In the genomic region with DNA sequence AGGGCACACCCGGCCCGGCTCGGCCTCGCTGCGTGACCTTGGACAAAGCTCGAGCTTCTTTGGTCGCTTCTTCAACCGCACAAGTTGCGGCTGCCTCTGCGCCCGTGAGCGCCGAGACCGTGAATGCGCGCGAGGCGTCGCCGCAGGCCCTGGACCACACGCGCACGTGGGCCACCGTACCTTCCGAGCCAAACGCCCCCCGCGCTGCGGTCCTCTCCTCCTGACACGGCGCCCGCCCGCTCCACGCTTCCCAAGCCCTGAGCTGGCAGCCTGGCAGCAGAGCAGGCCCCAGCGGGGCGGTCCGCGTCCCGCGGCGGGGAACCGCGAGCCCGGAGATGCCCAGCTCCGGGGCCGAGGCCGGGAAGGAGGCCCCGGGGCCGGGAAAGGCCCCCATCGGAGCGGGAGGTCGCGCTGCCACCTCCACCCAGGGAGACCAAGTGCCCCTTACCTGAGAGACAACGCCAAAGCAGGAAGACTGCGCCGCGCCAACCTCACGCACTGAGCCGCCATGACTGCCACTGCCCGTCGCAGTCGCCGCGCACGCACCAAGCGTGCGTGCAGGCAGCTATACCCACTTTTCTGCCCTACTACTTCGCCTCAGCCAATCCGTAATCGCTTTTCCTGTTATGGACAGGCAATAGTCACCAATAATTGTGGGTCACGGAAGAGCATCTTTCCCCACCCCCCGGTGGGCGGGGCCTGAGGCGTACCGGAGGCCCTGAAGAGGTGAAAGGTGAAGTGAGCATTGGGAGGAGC, we compare ENCODE assay signal across 8 cellular contexts. TPM values are rescaled to one million over a fixed set of nuclear protein-coding genes. Genes with fewer than 3 reads are reported as not detected.
A peak's percentile ranks its signal among the peaks of the same experiment; 100 is the strongest.
DNase-seq lines count a peak whose midpoint lies in the region; ATAC-seq and TF ChIP-seq lines count a peak whose summit lies in the region.

Gene GRPEL1 (minus strand): TSS at position 542 of the 756 bp plus-strand sequence. CDS start 32 bp downstream, at position 510.

- WGBS in liver: under 1% methylated on average over 75 of the region's 75 CpGs

- DNase-seq in CD4-positive, CD25-positive, alpha-beta regulatory T cell: peak; percentile 99 to 100 (median 100)
- DNase-seq in NCI-H526 treated with DMSO at 0.1 percent for 48 hours (lab: John Stamatoyannopoulos, UW): peak; percentile 98
- peak; percentile 100 for DNase-seq in activated CD4-positive, alpha-beta T cell treated with anti-CD3 and anti-CD28 coated beads for 48 hours
- peak; percentile 100 for DNase-seq in stimulated activated CD4-positive, alpha-beta T cell treated with anti-CD3 and anti-CD28 coated beads, Interleukin-4, amount 100 ng/mL, for 24 hours

- no peak for TF ChIP-seq CTCF in liver (IDR thresholded peaks at IDR 0.05; ENCODE audit: low read depth, low read length, missing input control)

- peak within 1 kb of the TSS; percentile 84 for H3K27ac ChIP-seq in CD4-positive, CD25-positive, alpha-beta regulatory T cell (ENCODE audit: insufficient read depth, low read length, poor library complexity, severe bottlenecking)
- peak within 1 kb of the TSS; percentile 71 for H3K27ac ChIP-seq in duodenal mucosa (ENCODE audit: low read depth, low read length)
- H3K27ac ChIP-seq in liver (ENCODE audit: low read depth in 1 of 2, low read length in 2 of 2): peak within 1 kb of the TSS; percentile 84 to 91

- H3K9me3 ChIP-seq in CD4-positive, CD25-positive, alpha-beta regulatory T cell (ENCODE audit: control insufficient read depth in 2 of 2, low read length in 2 of 2): no peaks in the 10 kb centered on the region
- H3K9me3 ChIP-seq in duodenal mucosa (ENCODE audit: control insufficient read depth in 1 of 2, low read length in 2 of 2): no peaks in the 10 kb centered on the region
- H3K9me3 ChIP-seq in liver (ENCODE audit: control insufficient read depth in 4 of 4, low read length in 3 of 4): no peaks in the 10 kb centered on the region

- H3K4me1 ChIP-seq in CD4-positive, CD25-positive, alpha-beta regulatory T cell (ENCODE audit: control insufficient read depth, insufficient read depth, low read length, poor library complexity, severe bottlenecking): peaks cover 37% of the 10 kb centered on the region
- H3K4me1 ChIP-seq in duodenal mucosa (ENCODE audit: control insufficient read depth in 1 of 2, insufficient read depth in 2 of 2, low read length in 2 of 2) (peaks cover 19% of the 10 kb centered on the region in 2 donors), liver (ENCODE audit: control insufficient read depth in 4 of 4, insufficient read depth in 4 of 4, low read length in 3 of 4) (peaks cover 8 to 19% (median 15%) of the 10 kb centered on the region in 4 donors)

- peaks cover 6% of the 10 kb centered on the region for H3K27me3 Mint-ChIP-seq in CD4-positive, CD25-positive, alpha-beta regulatory T cell

- H3K9me3 Mint-ChIP-seq in CD4-positive, CD25-positive, alpha-beta regulatory T cell: no peaks in the 10 kb centered on the region

- H3K4me3 ChIP-seq in CD4-positive, CD25-positive, alpha-beta regulatory T cell (ENCODE audit: low read depth, low read length): peak within 1 kb of the TSS; percentile 87
- H3K4me3 ChIP-seq in duodenal mucosa (ENCODE audit: low read depth in 1 of 2, low read length in 2 of 2) (peak within 1 kb of the TSS; percentile 83 to 86), liver (ENCODE audit: low read depth in 1 of 3, low read length in 3 of 3) (peak within 1 kb of the TSS; percentile 75 to 96 (median 86))

- H3K36me3 Mint-ChIP-seq in CD4-positive, CD25-positive, alpha-beta regulatory T cell: peaks cover 5% of the 10 kb centered on the region

- H3K36me3 ChIP-seq in CD4-positive, CD25-positive, alpha-beta regulatory T cell (ENCODE audit: control insufficient read depth, insufficient read depth, low read length): peaks cover 19% of the 10 kb centered on the region
- peaks cover 6 to 24% of the 10 kb centered on the region in 2 donors for H3K36me3 ChIP-seq in duodenal mucosa (ENCODE audit: control insufficient read depth in 1 of 2, insufficient read depth in 2 of 2, low read length in 2 of 2)
- H3K36me3 ChIP-seq in liver (ENCODE audit: control insufficient read depth in 4 of 4, insufficient read depth in 3 of 4, low read depth in 1 of 4, low read length in 3 of 4): peaks cover 2 to 17% (median 12%) of the 10 kb centered on the region in 4 donors

- peak within 1 kb of the TSS; percentile 69 to 74 for H3K9ac ChIP-seq in duodenal mucosa (ENCODE audit: low read depth in 1 of 2, low read length in 2 of 2)
- H3K9ac ChIP-seq in liver (ENCODE audit: low read depth in 1 of 2, low read length in 2 of 2): peak within 1 kb of the TSS; percentile 76 to 86

- H3K4me3 Mint-ChIP-seq in CD4-positive, CD25-positive, alpha-beta regulatory T cell: peak within 1 kb of the TSS; percentile 94 to 97 (median 96)

- peaks cover 2% of the 10 kb centered on the region for H3K27me3 ChIP-seq in CD4-positive, CD25-positive, alpha-beta regulatory T cell (ENCODE audit: control insufficient read depth, insufficient read depth, low read length)
- H3K27me3 ChIP-seq in duodenal mucosa (ENCODE audit: control insufficient read depth in 1 of 2, insufficient read depth in 2 of 2, low read length in 2 of 2): no peaks in the 10 kb centered on the region
- H3K27me3 ChIP-seq in liver (ENCODE audit: control insufficient read depth in 4 of 4, insufficient read depth in 4 of 4, low read length in 3 of 4): no peaks in the 10 kb centered on the region

- peak; percentile 94 for ATAC-seq in CD4-positive, CD25-positive, alpha-beta regulatory T cell (ENCODE audit: low read depth in 2 of 2)
- ATAC-seq in GM19351 (IDR thresholded peaks at IDR 0.05; ENCODE audit: unreplicated experiment) (peak; percentile 87), HG03520 (IDR thresholded peaks at IDR 0.05; ENCODE audit: unreplicated experiment) (peak; percentile 89)

- H3K27ac Mint-ChIP-seq in CD4-positive, CD25-positive, alpha-beta regulatory T cell: peak within 1 kb of the TSS; percentile 95 to 97 (median 96)

- peak in 1 of 2 donors; percentile 32 for TF ChIP-seq RAD21 in liver (IDR thresholded peaks at IDR 0.05)

- H3K4me1 Mint-ChIP-seq in CD4-positive, CD25-positive, alpha-beta regulatory T cell: peaks cover 10 to 58% (median 40%) of the 10 kb centered on the region in 4 donors

TF ChIP-seq in liver, 16 proteins besides CTCF, POLR2A, EP300 and RAD21 (continues in another document):
- TF ChIP-seq, protein P1, sequence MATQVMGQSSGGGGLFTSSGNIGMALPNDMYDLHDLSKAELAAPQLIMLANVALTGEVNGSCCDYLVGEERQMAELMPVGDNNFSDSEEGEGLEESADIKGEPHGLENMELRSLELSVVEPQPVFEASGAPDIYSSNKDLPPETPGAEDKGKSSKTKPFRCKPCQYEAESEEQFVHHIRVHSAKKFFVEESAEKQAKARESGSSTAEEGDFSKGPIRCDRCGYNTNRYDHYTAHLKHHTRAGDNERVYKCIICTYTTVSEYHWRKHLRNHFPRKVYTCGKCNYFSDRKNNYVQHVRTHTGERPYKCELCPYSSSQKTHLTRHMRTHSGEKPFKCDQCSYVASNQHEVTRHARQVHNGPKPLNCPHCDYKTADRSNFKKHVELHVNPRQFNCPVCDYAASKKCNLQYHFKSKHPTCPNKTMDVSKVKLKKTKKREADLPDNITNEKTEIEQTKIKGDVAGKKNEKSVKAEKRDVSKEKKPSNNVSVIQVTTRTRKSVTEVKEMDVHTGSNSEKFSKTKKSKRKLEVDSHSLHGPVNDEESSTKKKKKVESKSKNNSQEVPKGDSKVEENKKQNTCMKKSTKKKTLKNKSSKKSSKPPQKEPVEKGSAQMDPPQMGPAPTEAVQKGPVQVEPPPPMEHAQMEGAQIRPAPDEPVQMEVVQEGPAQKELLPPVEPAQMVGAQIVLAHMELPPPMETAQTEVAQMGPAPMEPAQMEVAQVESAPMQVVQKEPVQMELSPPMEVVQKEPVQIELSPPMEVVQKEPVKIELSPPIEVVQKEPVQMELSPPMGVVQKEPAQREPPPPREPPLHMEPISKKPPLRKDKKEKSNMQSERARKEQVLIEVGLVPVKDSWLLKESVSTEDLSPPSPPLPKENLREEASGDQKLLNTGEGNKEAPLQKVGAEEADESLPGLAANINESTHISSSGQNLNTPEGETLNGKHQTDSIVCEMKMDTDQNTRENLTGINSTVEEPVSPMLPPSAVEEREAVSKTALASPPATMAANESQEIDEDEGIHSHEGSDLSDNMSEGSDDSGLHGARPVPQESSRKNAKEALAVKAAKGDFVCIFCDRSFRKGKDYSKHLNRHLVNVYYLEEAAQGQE (IDR thresholded peaks at IDR 0.05): peak; percentile 84
- no peak for TF ChIP-seq ATF3 (IDR thresholded peaks at IDR 0.05)
- peak; percentile 96 for TF ChIP-seq NR2F2 (IDR thresholded peaks at IDR 0.05)
- TF ChIP-seq GABPA (IDR thresholded peaks at IDR 0.05 in 1 of 2, conservative IDR thresholded peaks at IDR 0.05 in 1 of 2): peak in 1 of 2 donors; percentile 67
- peak; percentile 74 to 87 for TF ChIP-seq RXRA (IDR thresholded peaks at IDR 0.05)
- TF ChIP-seq, protein P2, sequence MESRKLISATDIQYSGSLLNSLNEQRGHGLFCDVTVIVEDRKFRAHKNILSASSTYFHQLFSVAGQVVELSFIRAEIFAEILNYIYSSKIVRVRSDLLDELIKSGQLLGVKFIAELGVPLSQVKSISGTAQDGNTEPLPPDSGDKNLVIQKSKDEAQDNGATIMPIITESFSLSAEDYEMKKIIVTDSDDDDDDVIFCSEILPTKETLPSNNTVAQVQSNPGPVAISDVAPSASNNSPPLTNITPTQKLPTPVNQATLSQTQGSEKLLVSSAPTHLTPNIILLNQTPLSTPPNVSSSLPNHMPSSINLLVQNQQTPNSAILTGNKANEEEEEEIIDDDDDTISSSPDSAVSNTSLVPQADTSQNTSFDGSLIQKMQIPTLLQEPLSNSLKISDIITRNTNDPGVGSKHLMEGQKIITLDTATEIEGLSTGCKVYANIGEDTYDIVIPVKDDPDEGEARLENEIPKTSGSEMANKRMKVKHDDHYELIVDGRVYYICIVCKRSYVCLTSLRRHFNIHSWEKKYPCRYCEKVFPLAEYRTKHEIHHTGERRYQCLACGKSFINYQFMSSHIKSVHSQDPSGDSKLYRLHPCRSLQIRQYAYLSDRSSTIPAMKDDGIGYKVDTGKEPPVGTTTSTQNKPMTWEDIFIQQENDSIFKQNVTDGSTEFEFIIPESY (IDR thresholded peaks at IDR 0.05): no peak
- TF ChIP-seq FOXA1 (IDR thresholded peaks at IDR 0.05): peak; percentile 53
- no peak for TF ChIP-seq EGR1 (IDR thresholded peaks at IDR 0.05; ENCODE audit: low read depth in 2 of 2)
- TF ChIP-seq, protein P3, sequence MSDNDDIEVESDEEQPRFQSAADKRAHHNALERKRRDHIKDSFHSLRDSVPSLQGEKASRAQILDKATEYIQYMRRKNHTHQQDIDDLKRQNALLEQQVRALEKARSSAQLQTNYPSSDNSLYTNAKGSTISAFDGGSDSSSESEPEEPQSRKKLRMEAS (IDR thresholded peaks at IDR 0.05): no peak
- peak; percentile 90 for TF ChIP-seq TAF1 (conservative IDR thresholded peaks at IDR 0.05)

RNA-seq across cellular contexts. Expression of gene GRPEL1, which starts in this region (rescaled TPM):
- 46.1 TPM for total RNA-seq in CD4-positive, CD25-positive, alpha-beta regulatory T cell
- 10 to 100 TPM; 43.6 to 62.4 (median 53.2) TPM for polyA plus RNA-seq in CD4-positive, CD25-positive, alpha-beta regulatory T cell
- total RNA-seq in liver: 10 to 100 TPM in 1 of 2 donors, 1 to 10 TPM in 1; 9.8 to 35.2 TPM
- polyA plus RNA-seq in liver: 10 to 100 TPM; 45.2 to 98.1 TPM

Comparison
In these comparisons a context has a peak if more than half of its experiments do, and no peak if none do; other contexts are left out.
1. Peak in every context shown above with its lines: DNase-seq, ATAC-seq, H3K4me3 ChIP-seq and H3K27ac ChIP-seq.